ENCODE assay signal across 15 cellular contexts in the genomic region with DNA sequence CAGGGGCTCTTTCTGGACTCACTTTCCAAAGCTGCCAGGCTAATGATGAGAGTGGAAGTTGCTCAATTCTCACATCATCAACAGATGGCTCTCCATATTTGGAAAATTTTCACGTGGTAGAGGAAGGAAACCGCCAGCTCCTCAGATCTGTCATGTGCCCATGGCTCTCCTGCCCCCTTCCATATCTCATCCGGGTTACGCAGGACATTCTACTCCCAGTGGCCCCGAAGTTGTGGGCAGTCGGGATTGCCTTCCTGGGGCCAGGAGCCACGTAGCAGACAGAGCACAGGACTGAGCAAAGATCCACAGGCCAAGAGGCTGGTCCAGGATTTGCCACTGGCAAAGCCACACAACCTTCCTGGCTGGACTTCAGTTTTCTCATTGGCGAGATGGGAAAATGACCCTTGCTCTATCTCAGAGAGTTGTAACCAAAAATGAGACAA. TPM values are rescaled to one million over a fixed set of nuclear protein-coding genes. Genes with fewer than 3 reads are reported as not detected.
DNase-seq lines count a peak whose midpoint lies in the region; ATAC-seq and TF ChIP-seq lines count a peak whose summit lies in the region.
"Had no signal": no experiment of that assay in that cellular context is flagged by ENCODE, and none has a peak within 500 bp of the region (broad histone marks: within the 10 kb centered on the region; RNA-seq: fewer than 3 reads in every experiment).

No MANE protein-coding gene starts in this region.

- no peak overlapping the region for H3K4me3 Mint-ChIP-seq in endodermal cell
- H3K4me3 Mint-ChIP-seq: activated CD4-positive, alpha-beta T cell treated with anti-CD3 and anti-CD28 coated beads, Interleukin-2, amount 10 ng/mL, durations not matched to agents 7 days and 5 days; activated T-helper 1 cell treated with anti-CD3 and anti-CD28 coated beads, Interleukin-12 subunit alpha, Interleukin-12 subunit beta, Interleukin-2, Interleukin-4 antibody, amounts not matched to agents 30 ng/mL and 10 ng/mL and 1 ng/mL, durations not matched to agents 14 hours and 24 hours and 36 hours; T-helper 2 cell treated with Interferon-gamma antibody and Interleukin-4, amounts not matched to agents 5 μg/mL and 100 μg/mL, for 36 hours had no signal

- H3K9ac ChIP-seq in SK-N-MC (ENCODE audit: insufficient read length) = no peak overlapping the region
- no peak overlapping the region for H3K9ac ChIP-seq in mesendoderm (ENCODE audit: low read length)
- no peak overlapping the region for H3K9ac ChIP-seq in endodermal cell (ENCODE audit: extremely low read depth, low read length, poor library complexity, severe bottlenecking)

- no peaks in the 10 kb centered on the region for H3K79me2 ChIP-seq in hepatocyte
- no peaks in the 10 kb centered on the region for H3K79me2 ChIP-seq in mesendoderm (ENCODE audit: control insufficient read depth, insufficient read depth, low read length)

- H3K9me3 ChIP-seq in SK-N-MC (ENCODE audit: low read depth, low read length) (no peaks in the 10 kb centered on the region), hepatocyte (ENCODE audit: low read depth) (no peaks in the 10 kb centered on the region), endodermal cell (ENCODE audit: control insufficient read depth, low read length) (no peaks in the 10 kb centered on the region)
- H3K9me3 ChIP-seq: Peyer's patch, tibial artery had no signal

- no peaks in the 10 kb centered on the region for H4K20me1 ChIP-seq in hepatocyte (ENCODE audit: insufficient read depth, poor library complexity, severe bottlenecking)

- H3K4me1 ChIP-seq in hepatocyte (ENCODE audit: insufficient read depth) (no peaks in the 10 kb centered on the region), mesendoderm (ENCODE audit: control insufficient read depth, low read depth, low read length) (no peaks in the 10 kb centered on the region), endodermal cell (ENCODE audit: control insufficient read depth, insufficient read depth, low read length) (no peaks in the 10 kb centered on the region)
- H3K4me1 ChIP-seq: Peyer's patch, tibial artery had no signal

- no peak overlapping the region for H2BK120ac ChIP-seq in mesendoderm (ENCODE audit: low read depth, low read length)

- H3K27ac ChIP-seq in SK-N-MC (peak overlapping the region; percentile 83), hepatocyte (peak overlapping the region; percentile 22), mesendoderm (ENCODE audit: low read depth, low read length) (no peak overlapping the region), endodermal cell (ENCODE audit: low read depth, low read length) (no peak overlapping the region)
- H3K27ac ChIP-seq: Peyer's patch, tibial artery had no signal

- no peak overlapping the region for H3K18ac ChIP-seq in mesendoderm (ENCODE audit: low read length)

- no peak overlapping the region for H4K5ac ChIP-seq in mesendoderm (ENCODE audit: low read length)

- H3K9me2 ChIP-seq in hepatocyte (replicated peaks; ENCODE audit: insufficient read depth) = no peaks in the 10 kb centered on the region

- H3K27ac Mint-ChIP-seq in endodermal cell = no peak overlapping the region
- H3K27ac Mint-ChIP-seq: activated CD4-positive, alpha-beta T cell treated with anti-CD3 and anti-CD28 coated beads, Interleukin-2, amount 10 ng/mL, durations not matched to agents 7 days and 5 days; activated T-helper 1 cell treated with anti-CD3 and anti-CD28 coated beads, Interleukin-12 subunit alpha, Interleukin-12 subunit beta, Interleukin-2, Interleukin-4 antibody, amounts not matched to agents 30 ng/mL and 10 ng/mL and 1 ng/mL, durations not matched to agents 14 hours and 24 hours and 36 hours; T-helper 2 cell treated with Interferon-gamma antibody and Interleukin-4, amounts not matched to agents 5 μg/mL and 100 μg/mL, for 36 hours had no signal

- H2BK5ac ChIP-seq in mesendoderm (ENCODE audit: low read length) = no peak overlapping the region

- CTCF ChIA-PET in AG04449 (lab: Yijun Ruan, JAX) = no interaction called here

- no peaks in the 10 kb centered on the region for H3K36me3 Mint-ChIP-seq in endodermal cell (ENCODE audit: low read depth)

- H3K36me3 ChIP-seq in SK-N-MC (ENCODE audit: insufficient read depth, low read length) = no peaks in the 10 kb centered on the region
- no peaks in the 10 kb centered on the region for H3K36me3 ChIP-seq in hepatocyte (replicated peaks; ENCODE audit: insufficient read depth, low read depth)
- no peaks in the 10 kb centered on the region for H3K36me3 ChIP-seq in mesendoderm (ENCODE audit: control insufficient read depth, insufficient read depth, low read length)
- no peaks in the 10 kb centered on the region for H3K36me3 ChIP-seq in endodermal cell (ENCODE audit: control insufficient read depth, insufficient read depth, low read length)
- H3K36me3 ChIP-seq: Peyer's patch, tibial artery had no signal

- H2AK5ac ChIP-seq in mesendoderm (ENCODE audit: low read length) = no peak overlapping the region

- H2AFZ ChIP-seq in hepatocyte = no peak overlapping the region

- POLR2A ChIA-PET in AG04449 (lab: Yijun Ruan, JAX) = no interaction called here

- no peaks in the 10 kb centered on the region for H3K27me3 ChIP-seq in hepatocyte
- no peaks in the 10 kb centered on the region for H3K27me3 ChIP-seq in mesendoderm (ENCODE audit: insufficient read depth, low read length, poor library complexity)
- H3K27me3 ChIP-seq in endodermal cell (ENCODE audit: control insufficient read depth, insufficient read depth, low read length, poor library complexity, severe bottlenecking) = peaks cover 16% of the 10 kb centered on the region
- H3K27me3 ChIP-seq: Peyer's patch, tibial artery had no signal

- no peak overlapping the region for H3K23ac ChIP-seq in mesendoderm (ENCODE audit: low read length)

- H3K4me1 Mint-ChIP-seq in endodermal cell = peaks cover 9% of the 10 kb centered on the region
- H3K4me1 Mint-ChIP-seq: activated CD4-positive, alpha-beta T cell treated with anti-CD3 and anti-CD28 coated beads, Interleukin-2, amount 10 ng/mL, durations not matched to agents 7 days and 5 days had no signal

- no peaks in the 10 kb centered on the region for H3K79me1 ChIP-seq in mesendoderm (ENCODE audit: low read length)

- H3K4me3 ChIP-seq in AG04449 (ENCODE audit: low read depth, low read length) = no peak overlapping the region
- H3K4me3 ChIP-seq in SK-N-MC = peak overlapping the region; percentile 41; the same call in 1 of the 2 replicates
- H3K4me3 ChIP-seq in hepatocyte = no peak overlapping the region
- no peak overlapping the region for H3K4me3 ChIP-seq in mesendoderm (ENCODE audit: low read length)
- H3K4me3 ChIP-seq in endodermal cell (ENCODE audit: low read length) = no peak overlapping the region
- H3K4me3 ChIP-seq: Peyer's patch, tibial artery had no signal

- no peak for ATAC-seq in HG03439 (IDR thresholded peaks at IDR 0.05; ENCODE audit: unreplicated experiment)
- ATAC-seq in HG03521 (IDR thresholded peaks at IDR 0.05; ENCODE audit: unreplicated experiment) = no peak

- DNase-seq in AG04449 (ENCODE audit: low read depth, low spot score) (peak; percentile 47), GM04504 (ENCODE audit: low read depth) (peak; percentile 82), SK-N-MC (ENCODE audit: low read depth, low spot score) (peak; percentile 47), hepatocyte (ENCODE audit: low spot score) (no peak), mesendoderm (no peak), endodermal cell (no peak)
- DNase-seq: activated CD4-positive, alpha-beta T cell treated with anti-CD3 and anti-CD28 coated beads, Interleukin-2, amount 10 ng/mL, durations not matched to agents 7 days and 5 days; NCI-H1105 treated with DMSO at 0.1 percent for 48 hours; NCI-H345; Peyer's patch; tibial artery had no signal

- no peak overlapping the region for H4K8ac ChIP-seq in mesendoderm (ENCODE audit: low read depth, low read length)

- 76% methylated on average over 8 of the region's 8 CpGs for WGBS in hepatocyte (ENCODE audit: low lambda C conversion rate, missing lambda C conversion rate)
- WGBS in mesendoderm (ENCODE audit: extremely low coverage, insufficient coverage, low lambda C conversion rate) = no CpG with 5 or more reads among the region's 8 CpGs
- WGBS in endodermal cell (ENCODE audit: insufficient coverage in 1 of 2, insufficient read length in 1 of 2), 2 experiments = 88 to 93% methylated on average over 5 to 8 of the region's 8 CpGs

- peaks cover 3% of the 10 kb centered on the region for H3K27me3 Mint-ChIP-seq in endodermal cell (ENCODE audit: insufficient read depth)

- H3K9me3 Mint-ChIP-seq in endodermal cell = no peaks in the 10 kb centered on the region
- H3K9me3 Mint-ChIP-seq: activated CD4-positive, alpha-beta T cell treated with anti-CD3 and anti-CD28 coated beads, Interleukin-2, amount 10 ng/mL, durations not matched to agents 7 days and 5 days; activated T-helper 1 cell treated with anti-CD3 and anti-CD28 coated beads, Interleukin-12 subunit alpha, Interleukin-12 subunit beta, Interleukin-2, Interleukin-4 antibody, amounts not matched to agents 30 ng/mL and 10 ng/mL and 1 ng/mL, durations not matched to agents 14 hours and 24 hours and 36 hours; T-helper 2 cell treated with Interferon-gamma antibody and Interleukin-4, amounts not matched to agents 5 μg/mL and 100 μg/mL, for 36 hours had no signal

- H3K56ac ChIP-seq in mesendoderm (ENCODE audit: low read length) = no peak overlapping the region

- H2BK15ac ChIP-seq in mesendoderm (replicated peaks; ENCODE audit: low read depth) = no peak overlapping the region

- H3K4me2 ChIP-seq in hepatocyte (no peak overlapping the region), mesendoderm (ENCODE audit: low read length) (no peak overlapping the region)

- no peak overlapping the region for H3K4ac ChIP-seq in mesendoderm (ENCODE audit: low read depth, low read length)

- TF ChIP-seq CTCF in AG04449 (IDR thresholded peaks at IDR 0.05; ENCODE audit: insufficient read depth, low read length, missing control alignments) (no peak), hepatocyte (IDR thresholded peaks at IDR 0.05; ENCODE audit: poor library complexity) (no peak), endodermal cell (conservative IDR thresholded peaks at IDR 0.05) (no peak)

RNA-seq across cellular contexts. Expression of a gene that starts 38.8 kb away (rescaled TPM):
- total RNA-seq in hepatocyte (24.0 and 26.4 TPM in 2 replicates), endodermal cell (10 to 100 TPM; 36.8 to 37.7 TPM)
- 13.3 and 16.5 TPM in 2 replicates for polyA plus RNA-seq in hepatocyte
- 28.2 TPM for polyA plus RNA-seq in mesendoderm (2013, experiment 1 of 2)
- 28.0 TPM for polyA plus RNA-seq in mesendoderm (2013, experiment 2 of 2)
- polyA plus RNA-seq in endodermal cell (2013, experiment 1 of 2) = 29.1 TPM
- 28.5 TPM for polyA plus RNA-seq in endodermal cell (2013, experiment 2 of 2)

RNA-seq across cellular contexts. Expression of a gene that starts 39.0 kb away (rescaled TPM):
- 26.5 and 29.6 TPM in 2 replicates for total RNA-seq in hepatocyte
- polyA plus RNA-seq in hepatocyte = 22.1 and 35.2 TPM in 2 replicates
- polyA plus RNA-seq in mesendoderm (2013, experiment 1 of 2) = 27.5 TPM
- 28.3 TPM for polyA plus RNA-seq in mesendoderm (2013, experiment 2 of 2)
- 10 to 100 TPM; 40.1 to 40.8 TPM for total RNA-seq in endodermal cell
- 28.2 TPM for polyA plus RNA-seq in endodermal cell (2013, experiment 1 of 2)
- polyA plus RNA-seq in endodermal cell (2013, experiment 2 of 2) = 33.3 TPM

Comparison
In these comparisons a context has a peak if more than half of its experiments do, and no peak if none do; other contexts are left out.
1. DNase-seq: peak in AG04449 (single experiment), GM04504 (single experiment) and SK-N-MC (single experiment); none in hepatocyte (single experiment), mesendoderm (single experiment) and endodermal cell (single experiment).
2. H3K27ac ChIP-seq: peak in SK-N-MC (single experiment) and hepatocyte (single experiment); none in mesendoderm (single experiment) and endodermal cell (single experiment).